17 cellular contexts compared by ENCODE assay signal in genomic region chr10:110163192-110163773, GRCh38. TPM values are rescaled to one million over a fixed set of nuclear protein-coding genes. Genes with fewer than 3 reads are reported as not detected.
A peak's percentile ranks its signal among the peaks of the same experiment; 100 is the strongest.
DNase-seq lines count a peak whose midpoint lies in the region; ATAC-seq lines count a peak whose summit lies in the region.
"Had no signal": no experiment of that assay in that cellular context is flagged by ENCODE, and none has a peak within 500 bp of the region (broad histone marks: within the 10 kb centered on the region; RNA-seq: fewer than 3 reads in every experiment).

No MANE protein-coding gene starts in this region.

- ATAC-seq in left colon (peak; percentile 80), HG03095 (IDR thresholded peaks at IDR 0.05; ENCODE audit: unreplicated experiment) (no peak), HG03045 (IDR thresholded peaks at IDR 0.05; ENCODE audit: unreplicated experiment) (no peak), HG02938 (IDR thresholded peaks at IDR 0.05; ENCODE audit: unreplicated experiment) (no peak)
- ATAC-seq: activated CD8-positive, alpha-beta T cell treated with anti-CD3 and anti-CD28 coated beads, Interleukin-2, amount 10 ng/mL, durations not matched to agents 7 days and 5 days; activated naive CD4-positive, alpha-beta T cell treated with anti-CD3 and anti-CD28 coated beads, Interleukin-2, amount 50 U/mL, for 72 hours; heart left ventricle; right cardiac atrium; stimulated activated effector memory CD8-positive, alpha-beta T cell treated with anti-CD3 and anti-CD28 coated beads, Interleukin-12 subunit alpha, Interleukin-12 subunit beta, amount 100 ng/mL, for 72 hours had no signal

- intact Hi-C loops in left colon (cut with DNase I, micrococcal nuclease) = no loop called here

- DNase-seq in DMS153 treated with DMSO at 0.1 percent for 48 hours (lab: John Stamatoyannopoulos, UW; ENCODE audit: unreplicated experiment) = peak; percentile 25
- peak; percentile 25 for DNase-seq in LoVo (ENCODE audit: low spot score)
- DNase-seq in NCI-H748 treated with DMSO at 0.1 percent for 48 hours (lab: John Stamatoyannopoulos, UW) = peak; percentile 79
- DNase-seq in left colon = no peak
- DNase-seq: activated CD8-positive, alpha-beta T cell treated with anti-CD3 and anti-CD28 coated beads, Interleukin-2, amount 10 ng/mL, durations not matched to agents 7 days and 5 days; activated T-cell treated with anti-CD3 and anti-CD28 coated beads, Interleukin-2, amount 50 U/mL, for 48 hours; GM23248; heart left ventricle; right cardiac atrium; RPMI8226; SK-N-SH; T-helper 9 cell had no signal

RNA-seq across cellular contexts. Expression of gene MXI1, which starts 44.1 kb away (rescaled TPM):
- 100 to 1,000 TPM; 134 to 154 TPM for total RNA-seq in left colon

Comparison
In these comparisons a context has a peak if more than half of its experiments do, and no peak if none do; other contexts are left out.
1. DNase-seq: peak in DMS153 treated with DMSO at 0.1 percent for 48 hours (single experiment), LoVo (single experiment) and NCI-H748 treated with DMSO at 0.1 percent for 48 hours (single experiment); none in left colon (0 of 2).